In genomic region chr16:6689643-6690042, GRCh38 we compare ENCODE assay signal across 31 cellular contexts.
"Had no signal": no experiment of that assay in that cellular context is flagged by ENCODE, and none has a peak within 500 bp of the region (broad histone marks: within the 10 kb centered on the region; RNA-seq: fewer than 3 reads in every experiment).

No MANE protein-coding gene starts in this region.

- H3K9ac ChIP-seq: parathyroid adenoma had no signal

- FAIRE-seq: small intestine, urothelium cell line had no signal

- H3K9me3 Mint-ChIP-seq: natural killer cell treated with Interleukin-12 subunit alpha and Interleukin-12 subunit beta and Interleukin-15 and Interleukin-18, amount 100 ng/mL, for 72 hours had no signal

- H3K27ac ChIP-seq: neutrophil, ovary, parathyroid adenoma, psoas muscle, right lobe of liver, sigmoid colon, stomach, thoracic aorta, thyroid gland, tibial nerve, upper lobe of left lung, vagina had no signal

- H3K27ac Mint-ChIP-seq: naive B cell; naive thymus-derived CD8-positive, alpha-beta T cell; natural killer cell treated with Interleukin-12 subunit alpha and Interleukin-12 subunit beta and Interleukin-15 and Interleukin-18, amount 100 ng/mL, for 72 hours; nephron progenitor cell; progenitor cell of endocrine pancreas; stimulated activated memory B cell treated with anti-CD40 and anti-IgM and Interleukin-4, amounts not matched to agents 10 μg/mL and 1 μg/mL and 100 μg/mL, for 72 hours had no signal

- ATAC-seq: naive thymus-derived CD8-positive, alpha-beta T cell; natural killer cell treated with Interleukin-12 subunit alpha and Interleukin-12 subunit beta and Interleukin-15 and Interleukin-18, amount 100 ng/mL, for 72 hours; psoas muscle; right cardiac atrium; right lobe of liver; stimulated activated memory B cell treated with anti-CD40 and anti-IgM and Interleukin-4, amounts not matched to agents 10 μg/mL and 1 μg/mL and 100 μg/mL, for 72 hours; stimulated activated naive CD8-positive, alpha-beta T cell treated with anti-CD3 and anti-CD28 coated beads, Interleukin-15, Interleukin-2, amounts not matched to agents 100 U/mL and 50 U/mL, for 24 hours had no signal

- H3K9me3 ChIP-seq: neutrophil, ovary, psoas muscle, right lobe of liver, sigmoid colon, thoracic aorta, thyroid gland, upper lobe of left lung, vagina had no signal

- H3K27me3 ChIP-seq: neutrophil, ovary, right lobe of liver, stomach, thyroid gland, tibial nerve, upper lobe of left lung, vagina had no signal

- H3K27me3 Mint-ChIP-seq: naive B cell; natural killer cell treated with Interleukin-12 subunit alpha and Interleukin-12 subunit beta and Interleukin-15 and Interleukin-18, amount 100 ng/mL, for 72 hours; stimulated activated memory B cell treated with anti-CD40 and anti-IgM and Interleukin-4, amounts not matched to agents 10 μg/mL and 1 μg/mL and 100 μg/mL, for 72 hours had no signal

- H3K4me1 Mint-ChIP-seq: naive B cell; naive thymus-derived CD8-positive, alpha-beta T cell; nephron progenitor cell; stimulated activated memory B cell treated with anti-CD40 and anti-IgM and Interleukin-4, amounts not matched to agents 10 μg/mL and 1 μg/mL and 100 μg/mL, for 72 hours had no signal

- DNase-seq: naive B cell; naive thymus-derived CD8-positive, alpha-beta T cell; nephron progenitor cell; nucleus accumbens; ovary; posterior cingulate gyrus; psoas muscle; right cardiac atrium; right lobe of liver; sigmoid colon; small intestine; stimulated activated CD4-positive, alpha-beta T cell treated with anti-CD3 and anti-CD28 coated beads, Interleukin-15, amount 100 ng/mL, for 24 hours; stimulated activated CD4-positive, alpha-beta T cell treated with anti-CD3 and anti-CD28 coated beads, Interleukin-2, amount 100 ng/mL, for 24 hours; stimulated activated CD4-positive, alpha-beta T cell treated with anti-CD3 and anti-CD28 coated beads, Interleukin-2, amount 100 ng/mL, for 48 hours; stimulated activated CD4-positive, alpha-beta T cell treated with anti-CD3 and anti-CD28 coated beads, Interleukin-4, amount 100 ng/mL, for 4 hours; stimulated activated CD8-positive, alpha-beta memory T cell treated with anti-CD3 and anti-CD28 coated beads, Interleukin-4, amount 100 ng/mL, for 48 hours; stimulated activated naive CD4-positive, alpha-beta T cell; stimulated activated naive CD8-positive, alpha-beta T cell treated with anti-CD3 and anti-CD28 coated beads, Interleukin-15, Interleukin-2, amounts not matched to agents 100 U/mL and 50 U/mL, for 24 hours; stomach; thyroid gland; upper lobe of left lung had no signal

- H3K4me1 ChIP-seq: parathyroid adenoma, psoas muscle, right lobe of liver, sigmoid colon, stomach, thyroid gland, tibial nerve, upper lobe of left lung, vagina had no signal

- H3K4me3 ChIP-seq: ovary, psoas muscle, right lobe of liver, sigmoid colon, stomach, thoracic aorta, thyroid gland, tibial nerve, upper lobe of left lung, vagina had no signal

- H2AFZ ChIP-seq: parathyroid adenoma had no signal

- H3K4me3 Mint-ChIP-seq: naive B cell; naive thymus-derived CD8-positive, alpha-beta T cell; natural killer cell treated with Interleukin-12 subunit alpha and Interleukin-12 subunit beta and Interleukin-15 and Interleukin-18, amount 100 ng/mL, for 72 hours; nephron progenitor cell; neural crest cell; stimulated activated memory B cell treated with anti-CD40 and anti-IgM and Interleukin-4, amounts not matched to agents 10 μg/mL and 1 μg/mL and 100 μg/mL, for 72 hours had no signal

- H3K36me3 ChIP-seq: neutrophil, ovary, right lobe of liver, sigmoid colon, stomach, thoracic aorta, thyroid gland, tibial nerve, upper lobe of left lung, vagina had no signal
